Comparison of ENCODE assay signal across 9 cellular contexts in the genomic region with DNA sequence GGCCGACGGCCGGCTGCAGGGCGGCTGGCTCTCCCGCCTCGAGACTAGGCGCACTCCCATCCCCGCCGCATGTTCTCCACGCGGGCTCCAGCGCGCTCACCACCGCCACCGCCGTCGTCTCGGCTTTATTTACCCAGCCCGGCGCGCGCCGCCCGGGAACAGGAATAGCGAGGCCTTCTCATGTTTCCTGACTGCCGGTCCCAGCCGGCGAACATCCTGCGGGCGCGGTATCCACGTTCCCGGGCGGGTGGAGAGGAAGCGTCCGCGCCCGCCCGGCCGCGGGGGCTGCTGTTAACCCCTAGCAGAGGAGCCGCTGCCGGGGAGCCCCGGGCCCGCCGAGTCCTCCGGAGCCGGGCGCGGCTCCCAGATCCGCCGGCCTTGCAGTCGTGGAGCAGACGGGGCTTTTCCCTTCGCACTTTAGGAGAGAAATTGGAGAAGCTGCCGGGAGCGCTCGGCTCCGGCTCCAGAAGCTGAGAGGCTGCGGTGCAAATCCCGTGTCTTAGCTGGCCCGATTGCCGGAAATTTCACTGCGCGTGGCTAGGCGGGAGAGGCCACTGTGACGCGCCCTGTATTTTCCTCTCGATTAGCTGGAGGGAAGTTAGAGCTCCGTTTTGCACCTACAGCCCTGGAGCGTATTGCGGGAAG. TPM values are rescaled to one million over a fixed set of nuclear protein-coding genes. Genes with fewer than 3 reads are reported as not detected.
A peak's percentile ranks its signal among the peaks of the same experiment; 100 is the strongest.
DNase-seq lines count a peak whose midpoint lies in the region; ATAC-seq, FAIRE-seq and TF ChIP-seq lines count a peak whose summit lies in the region.
"Had no signal": no experiment of that assay in that cellular context is flagged by ENCODE, and none has a peak within 500 bp of the region (broad histone marks: within the 10 kb centered on the region; RNA-seq: fewer than 3 reads in every experiment).

A gene with protein sequence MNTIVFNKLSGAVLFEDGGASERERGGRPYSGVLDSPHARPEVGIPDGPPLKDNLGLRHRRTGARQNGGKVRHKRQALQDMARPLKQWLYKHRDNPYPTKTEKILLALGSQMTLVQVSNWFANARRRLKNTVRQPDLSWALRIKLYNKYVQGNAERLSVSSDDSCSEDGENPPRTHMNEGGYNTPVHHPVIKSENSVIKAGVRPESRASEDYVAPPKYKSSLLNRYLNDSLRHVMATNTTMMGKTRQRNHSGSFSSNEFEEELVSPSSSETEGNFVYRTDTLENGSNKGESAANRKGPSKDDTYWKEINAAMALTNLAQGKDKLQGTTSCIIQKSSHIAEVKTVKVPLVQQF (minus strand): TSS at position 101 of the 645 bp plus-strand sequence. CDS start 2,404 bp downstream, outside the sequence.

- no peak for FAIRE-seq in GM12892 (lab: Jason Lieb, UNC)

- no peak for TF ChIP-seq POLR2A in GM12892 (IDR thresholded peaks at IDR 0.05; ENCODE audit: low read depth, low read length)

- ATAC-seq in naive B cell (ENCODE audit: low read depth in 2 of 2) (no peak), upper lobe of right lung (peak; percentile 21)

- H3K9me3 Mint-ChIP-seq in endodermal cell, result no peaks in the 10 kb centered on the region
- peaks cover 0 to 2% (median 0%) of the 10 kb centered on the region in 7 donors for H3K9me3 Mint-ChIP-seq in naive B cell

- H3K27me3 Mint-ChIP-seq in endodermal cell (ENCODE audit: insufficient read depth), result peaks cover 91% of the 10 kb centered on the region
- peaks cover 60 to 86% (median 75%) of the 10 kb centered on the region in 3 donors for H3K27me3 Mint-ChIP-seq in naive B cell

- H3K4me1 Mint-ChIP-seq in endodermal cell (peaks cover 14% of the 10 kb centered on the region), naive B cell (peaks cover 23 to 47% (median 38%) of the 10 kb centered on the region in 3 donors)

- peaks cover 100% of the 10 kb centered on the region for H3K27me3 ChIP-seq in endodermal cell (ENCODE audit: control insufficient read depth, insufficient read depth, low read length, poor library complexity, severe bottlenecking)
- H3K27me3 ChIP-seq in upper lobe of right lung, result peaks cover 91% of the 10 kb centered on the region

- H3K27ac Mint-ChIP-seq in endodermal cell, result no peak within 1 kb of the TSS
- peak within 1 kb of the TSS in 3 of 6 donors; percentile 24 to 94 (median 84) for H3K27ac Mint-ChIP-seq in naive B cell

- no peak within 1 kb of the TSS for H3K27ac ChIP-seq in endodermal cell (ENCODE audit: low read depth, low read length)
- H3K27ac ChIP-seq in upper lobe of right lung, result no peak within 1 kb of the TSS
- H3K27ac ChIP-seq: 22Rv1 had no signal

- no peaks in the 10 kb centered on the region for H3K9me3 ChIP-seq in endodermal cell (ENCODE audit: control insufficient read depth, low read length)
- no peaks in the 10 kb centered on the region for H3K9me3 ChIP-seq in upper lobe of right lung

- intact Hi-C loops in upper lobe of right lung (cut with DNase I), result no loop called here

- peaks cover 3% of the 10 kb centered on the region for H3K4me1 ChIP-seq in endodermal cell (ENCODE audit: control insufficient read depth, insufficient read depth, low read length)
- H3K4me1 ChIP-seq in upper lobe of right lung, result peaks cover 38% of the 10 kb centered on the region

- peak; percentile 55 for DNase-seq in DMS 273 (lab: John Stamatoyannopoulos, UW; ENCODE audit: unreplicated experiment)
- DNase-seq in DMS 273 treated with DMSO at 0.1 percent for 48 hours (lab: John Stamatoyannopoulos, UW), result no peak
- DNase-seq in endodermal cell, result peak; percentile 94
- DNase-seq in naive B cell, result no peak
- DNase-seq in upper lobe of right lung, result peak; percentile 78
- no peak for DNase-seq in putamen (ENCODE audit: low spot score)
- no peak for DNase-seq in GM12892 (ENCODE audit: insufficient read length)

- TF ChIP-seq CTCF in WI38 (IDR thresholded peaks at IDR 0.05; ENCODE audit: low read depth, low read length) (no peak), endodermal cell (conservative IDR thresholded peaks at IDR 0.05) (no peak), upper lobe of right lung (IDR thresholded peaks at IDR 0.05) (no peak)

- H3K4me3 Mint-ChIP-seq in endodermal cell, result peak within 1 kb of the TSS; percentile 60
- H3K4me3 Mint-ChIP-seq in naive B cell, result peak within 1 kb of the TSS; percentile 73 to 91 (median 86)

- WGBS in endodermal cell (ENCODE audit: insufficient coverage in 1 of 2, insufficient read length in 1 of 2), 2 experiments, result 0% methylated on average over 47 to 72 of the region's 72 CpGs

- H3K4me3 ChIP-seq in WI38 (ENCODE audit: low read depth, low read length) (peak within 1 kb of the TSS; percentile 49), endodermal cell (ENCODE audit: low read length) (peak within 1 kb of the TSS; percentile 79), upper lobe of right lung (peak within 1 kb of the TSS; percentile 36)

- H3K36me3 ChIP-seq in endodermal cell (ENCODE audit: control insufficient read depth, insufficient read depth, low read length), result no peaks in the 10 kb centered on the region
- no peaks in the 10 kb centered on the region for H3K36me3 ChIP-seq in upper lobe of right lung

- H3K36me3 Mint-ChIP-seq in endodermal cell (ENCODE audit: low read depth), result no peaks in the 10 kb centered on the region
- no peaks in the 10 kb centered on the region for H3K36me3 Mint-ChIP-seq in naive B cell

- H3K9ac ChIP-seq in endodermal cell (ENCODE audit: extremely low read depth, low read length, poor library complexity, severe bottlenecking), result no peak within 1 kb of the TSS

RNA-seq across cellular contexts. Expression of the gene that starts here (rescaled TPM):
- total RNA-seq in endodermal cell (under 1 TPM; 0.29 to 0.55 TPM), upper lobe of right lung (1.7 TPM)
- polyA plus RNA-seq in endodermal cell (2013, experiment 1 of 2), result 0.14 TPM
- 0.17 TPM for polyA plus RNA-seq in endodermal cell (2013, experiment 2 of 2)
- polyA plus RNA-seq in naive B cell (ENCODE audit: low read depth in 6 of 6), result not detected
- not detected for polyA plus RNA-seq in GM12892 (2012; ENCODE audit: missing spikeins)

Comparison
In these comparisons a context has a peak if more than half of its experiments do, and no peak if none do; other contexts are left out.
1. DNase-seq: peak in DMS 273 (single experiment) and upper lobe of right lung (single experiment); none in DMS 273 treated with DMSO at 0.1 percent for 48 hours (single experiment), naive B cell (single experiment), putamen (single experiment) and GM12892 (single experiment).
2. Peak in DNase-seq and H3K4me3 ChIP-seq in endodermal cell; RNA of the gene not detected or under 1 TPM.
3. Peak in every context shown above with its lines, with median percentiles within 50 percentile points of each other: H3K4me3 ChIP-seq.